2 cellular contexts compared by ENCODE assay signal in the genomic region with DNA sequence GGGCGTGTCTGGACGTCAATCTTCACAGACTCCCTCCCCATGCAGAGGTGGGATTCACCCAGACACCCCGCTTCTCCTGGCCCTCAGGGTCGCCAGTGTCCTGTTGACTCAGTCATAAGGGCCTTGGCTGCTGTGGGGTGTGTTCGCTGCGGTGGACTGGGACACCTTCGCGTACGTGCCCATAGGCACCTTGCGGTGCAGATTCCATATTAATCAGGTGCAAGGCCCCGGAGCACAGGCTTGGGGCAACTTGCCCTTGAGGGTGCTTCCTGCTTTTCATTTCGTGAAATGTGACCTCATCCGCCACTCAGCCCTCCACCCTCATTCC.
TF ChIP-seq lines count a peak whose summit lies in the region.

No MANE protein-coding gene starts in this region.

TF ChIP-seq in IMR-90, 13 proteins besides CTCF, POLR2A, EP300 and RAD21:
- no peak for TF ChIP-seq CHD1 (IDR thresholded peaks at IDR 0.05; ENCODE audit: low read depth, low read length)
- TF ChIP-seq, protein P1, sequence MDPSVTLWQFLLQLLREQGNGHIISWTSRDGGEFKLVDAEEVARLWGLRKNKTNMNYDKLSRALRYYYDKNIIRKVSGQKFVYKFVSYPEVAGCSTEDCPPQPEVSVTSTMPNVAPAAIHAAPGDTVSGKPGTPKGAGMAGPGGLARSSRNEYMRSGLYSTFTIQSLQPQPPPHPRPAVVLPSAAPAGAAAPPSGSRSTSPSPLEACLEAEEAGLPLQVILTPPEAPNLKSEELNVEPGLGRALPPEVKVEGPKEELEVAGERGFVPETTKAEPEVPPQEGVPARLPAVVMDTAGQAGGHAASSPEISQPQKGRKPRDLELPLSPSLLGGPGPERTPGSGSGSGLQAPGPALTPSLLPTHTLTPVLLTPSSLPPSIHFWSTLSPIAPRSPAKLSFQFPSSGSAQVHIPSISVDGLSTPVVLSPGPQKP (IDR thresholded peaks at IDR 0.05; ENCODE audit: borderline replicate concordance, low read depth, low read length), result no peak
- no peak for TF ChIP-seq FOS (IDR thresholded peaks at IDR 0.05; ENCODE audit: low read depth, low read length)
- no peak for TF ChIP-seq RCOR1 (IDR thresholded peaks at IDR 0.05; ENCODE audit: insufficient replicate concordance, low read length)
- TF ChIP-seq BHLHE40 (IDR thresholded peaks at IDR 0.05; ENCODE audit: low read depth, low read length), result no peak
- no peak for TF ChIP-seq MAFK (IDR thresholded peaks at IDR 0.05; ENCODE audit: low read depth, low read length)
TF ChIP-seq in IMR-90: peak in this region for 0.

TF ChIP-seq in endothelial cell of umbilical vein, 7 proteins besides CTCF, POLR2A, EP300 and RAD21:
- no peak for TF ChIP-seq EZH2 (IDR thresholded peaks at IDR 0.05; ENCODE audit: borderline replicate concordance, low read depth, low read length, severe bottlenecking)
- no peak for TF ChIP-seq FOS (IDR thresholded peaks at IDR 0.05; ENCODE audit: borderline replicate concordance, insufficient read depth, low read length)
- TF ChIP-seq GATA2 (IDR thresholded peaks at IDR 0.05; ENCODE audit: insufficient read depth, insufficient read length, low read depth, low read length), result no peak
- TF ChIP-seq JUN (IDR thresholded peaks at IDR 0.05; ENCODE audit: borderline replicate concordance, insufficient read depth, insufficient read length, low read depth), result no peak
- no peak for TF ChIP-seq POLR2AphosphoS5 (IDR thresholded peaks at IDR 0.05; ENCODE audit: insufficient read depth, low read depth, low read length)
- TF ChIP-seq, protein P2, sequence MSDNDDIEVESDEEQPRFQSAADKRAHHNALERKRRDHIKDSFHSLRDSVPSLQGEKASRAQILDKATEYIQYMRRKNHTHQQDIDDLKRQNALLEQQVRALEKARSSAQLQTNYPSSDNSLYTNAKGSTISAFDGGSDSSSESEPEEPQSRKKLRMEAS (IDR thresholded peaks at IDR 0.05; ENCODE audit: insufficient read depth, insufficient read length), result no peak
- TF ChIP-seq MYC (IDR thresholded peaks at IDR 0.05; ENCODE audit: low read depth, low read length), result no peak
